Comparison of ENCODE assay signal across 11 cellular contexts in the genomic region with DNA sequence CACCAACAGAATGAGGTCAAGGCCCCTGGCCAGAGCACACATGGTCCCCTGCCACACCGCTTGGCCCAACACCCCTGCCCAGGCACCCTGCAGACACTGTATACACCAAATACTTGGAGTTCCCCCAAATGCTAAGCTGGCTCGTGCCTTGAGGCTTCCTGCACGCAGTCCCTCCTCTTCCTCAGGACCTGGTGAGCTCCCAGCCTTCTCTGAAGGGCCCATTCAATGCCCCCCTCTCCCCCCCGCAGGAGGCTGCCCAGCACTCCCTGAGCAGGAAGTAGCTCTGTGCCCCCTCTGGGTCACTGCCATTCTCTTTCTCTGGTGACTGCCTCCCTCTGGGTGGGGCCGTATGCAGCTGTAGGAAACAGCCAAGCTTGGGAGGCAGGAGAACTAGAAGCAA.
DNase-seq lines count a peak whose midpoint lies in the region; ATAC-seq and TF ChIP-seq lines count a peak whose summit lies in the region.
"Had no signal": no experiment of that assay in that cellular context is flagged by ENCODE, and none has a peak within 500 bp of the region (broad histone marks: within the 10 kb centered on the region; RNA-seq: fewer than 3 reads in every experiment).

No MANE protein-coding gene starts in this region.

- no peak overlapping the region for H2AFZ ChIP-seq in HCT116 (ENCODE audit: low read depth, low read length, poor library complexity, severe bottlenecking)

- H3K4me3 ChIP-seq in HCT116 (replicated peaks in 1 of 2; ENCODE audit: low read depth in 1 of 2, low read length in 2 of 2): no peak overlapping the region
- no peak overlapping the region for H3K4me3 ChIP-seq in ascending aorta
- H3K4me3 ChIP-seq: gastrocnemius medialis had no signal

- H3K36me3 ChIP-seq in HCT116 (ENCODE audit: control insufficient read depth in 1 of 2, insufficient read depth in 2 of 2, low read length in 2 of 2) (no peaks in the 10 kb centered on the region), ascending aorta (no peaks in the 10 kb centered on the region)
- H3K36me3 ChIP-seq: gastrocnemius medialis had no signal

- peaks cover 69 to 96% of the 10 kb centered on the region in 2 experiments for H3K4me1 ChIP-seq in HCT116 (ENCODE audit: control insufficient read depth in 1 of 2, insufficient read depth in 2 of 2, low read length in 2 of 2)
- peaks cover 18 to 63% of the 10 kb centered on the region in 2 donors for H3K4me1 ChIP-seq in ascending aorta

- TF ChIP-seq CTCF in HCT116 (IDR thresholded peaks at IDR 0.05 in 2 of 3, conservative IDR thresholded peaks at IDR 0.05 in 1 of 3; ENCODE audit: borderline replicate concordance in 1 of 3, insufficient read depth in 1 of 3, low read depth in 2 of 3, low read length in 2 of 3): no peak
- no peak for TF ChIP-seq CTCF in ascending aorta (IDR thresholded peaks at IDR 0.05)

- DNase-seq in HCT116 (ENCODE audit: low read depth, low spot score) (no peak), ascending aorta (ENCODE audit: low spot score in 2 of 2) (no peak), immature natural killer cell (no peak), substantia nigra (lab: John Stamatoyannopoulos, UW) (peak in 24 of 49 donors; percentile 33 to 74 (median 50)), KG1 (lab: John Stamatoyannopoulos, UW) (no peak), epidermal melanocyte (ENCODE audit: insufficient read length, low spot score) (no peak), posterior vena cava (ENCODE audit: low spot score) (no peak)
- DNase-seq: SIG-M5; stimulated activated CD4-positive, alpha-beta T cell treated with anti-CD3 and anti-CD28 coated beads, Interleukin-4, amount 100 ng/mL, for 1 hour had no signal

- ATAC-seq in HCT116 (no peak), HG02571 (IDR thresholded peaks at IDR 0.05; ENCODE audit: unreplicated experiment) (no peak)

- H3K27me3 Mint-ChIP-seq in immature natural killer cell (ENCODE audit: low read depth in 3 of 3): peaks cover 2 to 13% (median 4%) of the 10 kb centered on the region in 3 donors

- no peaks in the 10 kb centered on the region for H3K36me3 Mint-ChIP-seq in immature natural killer cell

- H3K9me2 ChIP-seq in HCT116 (ENCODE audit: insufficient read depth): no peaks in the 10 kb centered on the region

- RAD21 ChIA-PET in HCT116 (lab: Charles Lee; ENCODE audit: low non-redundant PET in 1 of 2, low total read pairs in 2 of 2, uncharacterized antibody in 2 of 2, unreplicated experiment in 2 of 2): no interaction called here

- H3K79me2 ChIP-seq in HCT116 (ENCODE audit: insufficient read depth, low read length): peaks cover 24% of the 10 kb centered on the region; the same call in 1 of the 2 replicates

- H3K27ac Mint-ChIP-seq in immature natural killer cell: peak overlapping the region; percentile 74 to 93 (median 86)

- TF ChIP-seq POLR2A in HCT116 (IDR thresholded peaks at IDR 0.05; ENCODE audit: borderline replicate concordance, extremely low read depth, insufficient read depth, insufficient read length): no peak

- no peaks in the 10 kb centered on the region for H3K27me3 ChIP-seq in HCT116 (ENCODE audit: insufficient read depth, low read length)
- no peaks in the 10 kb centered on the region for H3K27me3 ChIP-seq in ascending aorta
- H3K27me3 ChIP-seq: gastrocnemius medialis had no signal

- no peak overlapping the region for H3K9ac ChIP-seq in HCT116 (ENCODE audit: low read length)

- no peaks in the 10 kb centered on the region for H4K20me1 ChIP-seq in HCT116 (ENCODE audit: insufficient read depth)

- H3K4me3 Mint-ChIP-seq in immature natural killer cell: peak overlapping the region in 3 of 5 donors; percentile 2 to 40 (median 7)

- intact Hi-C loops in HCT116 (cut with micrococcal nuclease): no loop called here
- intact Hi-C loops in ascending aorta (cut with DNase I): loop anchor here (5.0 kb wide), 3 partner anchors 53 to 142 kb away; a partner anchor contains a TSS
- intact Hi-C loops in posterior vena cava (cut with DNase I): no loop called here

- H3K27ac ChIP-seq in HCT116 (ENCODE audit: low read depth, low read length): no peak overlapping the region
- H3K27ac ChIP-seq in ascending aorta: peak overlapping the region; percentile 85 to 90
- peak overlapping the region; percentile 95 for H3K27ac ChIP-seq in substantia nigra (ENCODE audit: low read depth, low read length, poor library complexity, severe bottlenecking)

- CTCF ChIA-PET in HCT116 (lab: Charles Lee): no interaction called here

- H3K4me2 ChIP-seq in HCT116 (ENCODE audit: low read length): peak overlapping the region; percentile 2; the same call in 1 of the 2 replicates

- BruUV-seq in HCT116 (replicated peaks; lab: Mats Ljungman, UMichigan): no TSS peak

- POLR2A ChIA-PET in HCT116 (lab: Charles Lee): no interaction called here

- H3K4me1 Mint-ChIP-seq in immature natural killer cell: peaks cover 82 to 92% of the 10 kb centered on the region in 2 donors

- TF ChIP-seq RAD21 in HCT116 (IDR thresholded peaks at IDR 0.05; ENCODE audit: low read depth): no peak

- H3K9me3 ChIP-seq in HCT116 (ENCODE audit: control insufficient read depth in 1 of 2, insufficient read depth in 1 of 2, low read depth in 1 of 2, low read length in 2 of 2) (no peaks in the 10 kb centered on the region), ascending aorta (no peaks in the 10 kb centered on the region)
- H3K9me3 ChIP-seq: gastrocnemius medialis had no signal

- no peaks in the 10 kb centered on the region for H3K9me3 Mint-ChIP-seq in immature natural killer cell

TF ChIP-seq in HCT116, 20 proteins besides CTCF, POLR2A, EP300 and RAD21:
- TF ChIP-seq TCF7L2 (IDR thresholded peaks at IDR 0.05; ENCODE audit: borderline replicate concordance, extremely low read depth, insufficient read depth, insufficient read length) (no peak), YY1 (IDR thresholded peaks at IDR 0.05; ENCODE audit: extremely low read depth, insufficient replicate concordance, low read depth, low read length) (no peak), JUND (IDR thresholded peaks at IDR 0.05) (no peak), FOSL1 (IDR thresholded peaks at IDR 0.05; ENCODE audit: low read depth) (no peak), SP1 (IDR thresholded peaks at IDR 0.05; ENCODE audit: low read depth) (no peak)
- TF ChIP-seq, protein P1, sequence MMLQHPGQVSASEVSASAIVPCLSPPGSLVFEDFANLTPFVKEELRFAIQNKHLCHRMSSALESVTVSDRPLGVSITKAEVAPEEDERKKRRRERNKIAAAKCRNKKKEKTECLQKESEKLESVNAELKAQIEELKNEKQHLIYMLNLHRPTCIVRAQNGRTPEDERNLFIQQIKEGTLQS (IDR thresholded peaks at IDR 0.05): no peak
- TF ChIP-seq, protein P2, sequence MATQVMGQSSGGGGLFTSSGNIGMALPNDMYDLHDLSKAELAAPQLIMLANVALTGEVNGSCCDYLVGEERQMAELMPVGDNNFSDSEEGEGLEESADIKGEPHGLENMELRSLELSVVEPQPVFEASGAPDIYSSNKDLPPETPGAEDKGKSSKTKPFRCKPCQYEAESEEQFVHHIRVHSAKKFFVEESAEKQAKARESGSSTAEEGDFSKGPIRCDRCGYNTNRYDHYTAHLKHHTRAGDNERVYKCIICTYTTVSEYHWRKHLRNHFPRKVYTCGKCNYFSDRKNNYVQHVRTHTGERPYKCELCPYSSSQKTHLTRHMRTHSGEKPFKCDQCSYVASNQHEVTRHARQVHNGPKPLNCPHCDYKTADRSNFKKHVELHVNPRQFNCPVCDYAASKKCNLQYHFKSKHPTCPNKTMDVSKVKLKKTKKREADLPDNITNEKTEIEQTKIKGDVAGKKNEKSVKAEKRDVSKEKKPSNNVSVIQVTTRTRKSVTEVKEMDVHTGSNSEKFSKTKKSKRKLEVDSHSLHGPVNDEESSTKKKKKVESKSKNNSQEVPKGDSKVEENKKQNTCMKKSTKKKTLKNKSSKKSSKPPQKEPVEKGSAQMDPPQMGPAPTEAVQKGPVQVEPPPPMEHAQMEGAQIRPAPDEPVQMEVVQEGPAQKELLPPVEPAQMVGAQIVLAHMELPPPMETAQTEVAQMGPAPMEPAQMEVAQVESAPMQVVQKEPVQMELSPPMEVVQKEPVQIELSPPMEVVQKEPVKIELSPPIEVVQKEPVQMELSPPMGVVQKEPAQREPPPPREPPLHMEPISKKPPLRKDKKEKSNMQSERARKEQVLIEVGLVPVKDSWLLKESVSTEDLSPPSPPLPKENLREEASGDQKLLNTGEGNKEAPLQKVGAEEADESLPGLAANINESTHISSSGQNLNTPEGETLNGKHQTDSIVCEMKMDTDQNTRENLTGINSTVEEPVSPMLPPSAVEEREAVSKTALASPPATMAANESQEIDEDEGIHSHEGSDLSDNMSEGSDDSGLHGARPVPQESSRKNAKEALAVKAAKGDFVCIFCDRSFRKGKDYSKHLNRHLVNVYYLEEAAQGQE (IDR thresholded peaks at IDR 0.05; ENCODE audit: low read depth): no peak
